ENCODE assay signal across 17 cellular contexts in the genomic region with DNA sequence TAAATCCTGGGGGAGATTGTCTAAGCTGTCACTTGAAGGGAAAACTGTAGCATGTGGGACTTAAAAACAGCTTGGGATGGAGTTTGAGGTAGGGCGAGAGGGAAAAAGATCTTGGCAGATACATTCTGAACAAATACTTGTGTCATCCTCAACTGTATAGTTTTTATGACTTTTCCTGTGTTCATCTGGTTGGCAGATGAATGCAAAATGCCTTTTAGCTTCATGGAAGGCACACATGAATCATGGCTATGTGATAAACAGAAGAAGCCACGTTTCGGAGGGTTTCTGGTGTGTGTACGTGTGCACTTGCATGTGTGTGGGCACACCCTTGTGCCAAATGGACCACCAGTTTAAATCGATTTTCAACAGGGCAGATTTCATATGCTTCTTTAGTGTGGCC.
DNase-seq lines count a peak whose midpoint lies in the region; FAIRE-seq and TF ChIP-seq lines count a peak whose summit lies in the region.
"Had no signal": no experiment of that assay in that cellular context is flagged by ENCODE, and none has a peak within 500 bp of the region (broad histone marks: within the 10 kb centered on the region; RNA-seq: fewer than 3 reads in every experiment).

No MANE protein-coding gene starts in this region.

- H3K9me3 Mint-ChIP-seq in brain, result peaks cover 3 to 15% (median 10%) of the 10 kb centered on the region in 5 experiments

- TF ChIP-seq RAD21 in neural cell (conservative IDR thresholded peaks at IDR 0.05), result no peak

- no peaks in the 10 kb centered on the region for H3K27me3 Mint-ChIP-seq in brain

- no peaks in the 10 kb centered on the region for H3K4me1 ChIP-seq in hepatocyte (ENCODE audit: insufficient read depth)

- H3K27ac ChIP-seq in neural cell (ENCODE audit: low read length) (peak overlapping the region; percentile 7), hepatocyte (no peak overlapping the region)
- H3K27ac ChIP-seq: C4-2B had no signal

- no peak overlapping the region for H3K4me2 ChIP-seq in neural cell (ENCODE audit: low read length)
- H3K4me2 ChIP-seq in hepatocyte, result no peak overlapping the region
- H3K4me2 ChIP-seq: GM23338 had no signal

- no peaks in the 10 kb centered on the region for H3K9me2 ChIP-seq in neural cell (ENCODE audit: insufficient read depth, low read length)
- H3K9me2 ChIP-seq in hepatocyte (replicated peaks; ENCODE audit: insufficient read depth), result no peaks in the 10 kb centered on the region

- no peak for TF ChIP-seq CTCF in AG09309 (IDR thresholded peaks at IDR 0.05; ENCODE audit: control insufficient read depth, insufficient read depth, low read depth, low read length, missing control alignments)
- TF ChIP-seq CTCF in HFF-Myc (IDR thresholded peaks at IDR 0.05; ENCODE audit: low read depth, low read length, missing control alignments), result no peak
- TF ChIP-seq CTCF in brain (conservative IDR thresholded peaks at IDR 0.05), result no peak
- no peak for TF ChIP-seq CTCF in neural cell (IDR thresholded peaks at IDR 0.05; ENCODE audit: poor library complexity, severe bottlenecking)
- TF ChIP-seq CTCF in hepatocyte (IDR thresholded peaks at IDR 0.05; ENCODE audit: poor library complexity), result no peak

- no peaks in the 10 kb centered on the region for H3K36me3 Mint-ChIP-seq in brain

- H3K9me3 ChIP-seq in neural cell (ENCODE audit: low read length) (no peaks in the 10 kb centered on the region), hepatocyte (ENCODE audit: low read depth) (no peaks in the 10 kb centered on the region)

- H3K27ac Mint-ChIP-seq in brain, result peak overlapping the region in 4 of 5 experiments; percentile 3 to 77 (median 16)
- H3K27ac Mint-ChIP-seq: GM23338 had no signal

- H4K20me1 ChIP-seq in neural cell (ENCODE audit: insufficient read depth), result no peaks in the 10 kb centered on the region
- no peaks in the 10 kb centered on the region for H4K20me1 ChIP-seq in hepatocyte (ENCODE audit: insufficient read depth, poor library complexity, severe bottlenecking)

- no peak for TF ChIP-seq EP300 in neural cell (conservative IDR thresholded peaks at IDR 0.05; ENCODE audit: poor library complexity, severe bottlenecking)

- peaks cover 25% of the 10 kb centered on the region for H3K4me1 Mint-ChIP-seq in brain
- H3K4me1 Mint-ChIP-seq: GM23338 had no signal

- no peak overlapping the region for H2AFZ ChIP-seq in neural cell (ENCODE audit: low read depth, low read length)
- no peak overlapping the region for H2AFZ ChIP-seq in hepatocyte

- no peak for FAIRE-seq in urothelium cell line (lab: Jason Lieb, UNC)
- FAIRE-seq: G401.6, GM12891, RCC 7860 had no signal

- H3K79me2 ChIP-seq in neural cell (replicated peaks; ENCODE audit: insufficient read depth, low read length), result no peaks in the 10 kb centered on the region
- no peaks in the 10 kb centered on the region for H3K79me2 ChIP-seq in hepatocyte

- H3K27me3 ChIP-seq in neural cell (ENCODE audit: insufficient read depth, low read depth, low read length) (no peaks in the 10 kb centered on the region), hepatocyte (no peaks in the 10 kb centered on the region)

- no peak overlapping the region for H3K4me3 ChIP-seq in AG09309 (ENCODE audit: control insufficient read depth, low read depth, low read length)
- no peak overlapping the region for H3K4me3 ChIP-seq in HFF-Myc (replicated peaks; ENCODE audit: low read depth, low read length)
- H3K4me3 ChIP-seq in neural cell (ENCODE audit: low read length), result no peak overlapping the region
- H3K4me3 ChIP-seq in hepatocyte, result no peak overlapping the region
- H3K4me3 ChIP-seq: GM23338 had no signal

- H3K36me3 ChIP-seq in neural cell (ENCODE audit: insufficient read depth, low read length) (no peaks in the 10 kb centered on the region), hepatocyte (replicated peaks; ENCODE audit: insufficient read depth, low read depth) (no peaks in the 10 kb centered on the region)

- H3K9ac ChIP-seq in neural cell (ENCODE audit: low read length), result no peak overlapping the region

- peak; percentile 7 for DNase-seq in AG09309 (ENCODE audit: low read depth)
- peak; percentile 22 for DNase-seq in HFF-Myc (ENCODE audit: extremely low read depth, low read depth)
- DNase-seq in hepatocyte (ENCODE audit: low spot score), result no peak
- DNase-seq in urothelium cell line (ENCODE audit: low spot score), result no peak
- no peak for DNase-seq in globus pallidus (ENCODE audit: low spot score)
- no peak for DNase-seq in AML-193 (lab: John Stamatoyannopoulos, UW)
- DNase-seq: DND-41, NCI-H1105 treated with DMSO at 0.1 percent for 48 hours, NCI-H1694, NCI-H2081 treated with DMSO at 0.1 percent for 48 hours had no signal

- WGBS in hepatocyte (ENCODE audit: low lambda C conversion rate, missing lambda C conversion rate), result 78% methylated on average over 5 of the region's 5 CpGs

- H3F3A ChIP-seq in neural cell (ENCODE audit: insufficient read depth, low read length, poor library complexity, severe bottlenecking), result no peaks in the 10 kb centered on the region

- H3K4me3 Mint-ChIP-seq in brain, result no peak overlapping the region
- H3K4me3 Mint-ChIP-seq: GM23338 had no signal

TF ChIP-seq in neural cell, 6 proteins besides CTCF, POLR2A, EP300 and RAD21:
- no peak for TF ChIP-seq EZH2 (IDR thresholded peaks at IDR 0.05; ENCODE audit: borderline replicate concordance, insufficient read depth, low read length, poor library complexity, severe bottlenecking)
- no peak for TF ChIP-seq TAF1 (IDR thresholded peaks at IDR 0.05; ENCODE audit: low read depth)
- no peak for TF ChIP-seq MXI1 (conservative IDR thresholded peaks at IDR 0.05; ENCODE audit: poor library complexity, severe bottlenecking)
- TF ChIP-seq POLR2AphosphoS5 (IDR thresholded peaks at IDR 0.05), result no peak
- TF ChIP-seq, protein P1, sequence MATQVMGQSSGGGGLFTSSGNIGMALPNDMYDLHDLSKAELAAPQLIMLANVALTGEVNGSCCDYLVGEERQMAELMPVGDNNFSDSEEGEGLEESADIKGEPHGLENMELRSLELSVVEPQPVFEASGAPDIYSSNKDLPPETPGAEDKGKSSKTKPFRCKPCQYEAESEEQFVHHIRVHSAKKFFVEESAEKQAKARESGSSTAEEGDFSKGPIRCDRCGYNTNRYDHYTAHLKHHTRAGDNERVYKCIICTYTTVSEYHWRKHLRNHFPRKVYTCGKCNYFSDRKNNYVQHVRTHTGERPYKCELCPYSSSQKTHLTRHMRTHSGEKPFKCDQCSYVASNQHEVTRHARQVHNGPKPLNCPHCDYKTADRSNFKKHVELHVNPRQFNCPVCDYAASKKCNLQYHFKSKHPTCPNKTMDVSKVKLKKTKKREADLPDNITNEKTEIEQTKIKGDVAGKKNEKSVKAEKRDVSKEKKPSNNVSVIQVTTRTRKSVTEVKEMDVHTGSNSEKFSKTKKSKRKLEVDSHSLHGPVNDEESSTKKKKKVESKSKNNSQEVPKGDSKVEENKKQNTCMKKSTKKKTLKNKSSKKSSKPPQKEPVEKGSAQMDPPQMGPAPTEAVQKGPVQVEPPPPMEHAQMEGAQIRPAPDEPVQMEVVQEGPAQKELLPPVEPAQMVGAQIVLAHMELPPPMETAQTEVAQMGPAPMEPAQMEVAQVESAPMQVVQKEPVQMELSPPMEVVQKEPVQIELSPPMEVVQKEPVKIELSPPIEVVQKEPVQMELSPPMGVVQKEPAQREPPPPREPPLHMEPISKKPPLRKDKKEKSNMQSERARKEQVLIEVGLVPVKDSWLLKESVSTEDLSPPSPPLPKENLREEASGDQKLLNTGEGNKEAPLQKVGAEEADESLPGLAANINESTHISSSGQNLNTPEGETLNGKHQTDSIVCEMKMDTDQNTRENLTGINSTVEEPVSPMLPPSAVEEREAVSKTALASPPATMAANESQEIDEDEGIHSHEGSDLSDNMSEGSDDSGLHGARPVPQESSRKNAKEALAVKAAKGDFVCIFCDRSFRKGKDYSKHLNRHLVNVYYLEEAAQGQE (IDR thresholded peaks at IDR 0.05; ENCODE audit: borderline replicate concordance), result no peak
- no peak for TF ChIP-seq SMC3 (conservative IDR thresholded peaks at IDR 0.05; ENCODE audit: poor library complexity)

Comparison
In these comparisons a context has a peak if more than half of its experiments do, and no peak if none do; other contexts are left out.
1. DNase-seq: peak in AG09309 (single experiment) and HFF-Myc (single experiment); none in hepatocyte (single experiment), urothelium cell line (single experiment), globus pallidus (single experiment) and AML-193 (0 of 2).